Comparison of ENCODE assay signal across 21 cellular contexts in genomic region chr19:9958451-9958850, GRCh38. TPM values are rescaled to one million over a fixed set of nuclear protein-coding genes. Genes with fewer than 3 reads are reported as not detected.
DNase-seq lines count a peak whose midpoint lies in the region; ATAC-seq and TF ChIP-seq lines count a peak whose summit lies in the region.
"Had no signal": no experiment of that assay in that cellular context is flagged by ENCODE, and none has a peak within 500 bp of the region (broad histone marks: within the 10 kb centered on the region; RNA-seq: fewer than 3 reads in every experiment).

No MANE protein-coding gene starts in this region.

- no peak overlapping the region for H3K4me3 Mint-ChIP-seq in HFFc6
- no peak overlapping the region for H3K4me3 Mint-ChIP-seq in activated naive CD4-positive, alpha-beta T cell treated with anti-CD3 and anti-CD28 coated beads for 36 hours
- H3K4me3 Mint-ChIP-seq: natural killer cell had no signal

- H3K36me3 Mint-ChIP-seq in HFFc6 (ENCODE audit: low read depth), result no peaks in the 10 kb centered on the region
- no peaks in the 10 kb centered on the region for H3K36me3 Mint-ChIP-seq in activated naive CD4-positive, alpha-beta T cell treated with anti-CD3 and anti-CD28 coated beads for 36 hours (ENCODE audit: low read depth)
- H3K36me3 Mint-ChIP-seq: natural killer cell had no signal

- peaks cover 2% of the 10 kb centered on the region for H3K27me3 Mint-ChIP-seq in HFFc6 (ENCODE audit: insufficient read depth)
- peaks cover 16% of the 10 kb centered on the region for H3K27me3 Mint-ChIP-seq in activated naive CD4-positive, alpha-beta T cell treated with anti-CD3 and anti-CD28 coated beads for 36 hours (ENCODE audit: low read depth)

- H3K4me1 Mint-ChIP-seq in HFFc6 (ENCODE audit: low read depth), result peaks cover 20% of the 10 kb centered on the region
- no peaks in the 10 kb centered on the region for H3K4me1 Mint-ChIP-seq in activated naive CD4-positive, alpha-beta T cell treated with anti-CD3 and anti-CD28 coated beads for 36 hours (ENCODE audit: low read depth)
- H3K4me1 Mint-ChIP-seq: natural killer cell had no signal

- no peaks in the 10 kb centered on the region for H3K27me3 ChIP-seq in brain microvascular endothelial cell (replicated peaks)
- no peaks in the 10 kb centered on the region for H3K27me3 ChIP-seq in foreskin keratinocyte
- no peaks in the 10 kb centered on the region for H3K27me3 ChIP-seq in colonic mucosa
- H3K27me3 ChIP-seq: breast epithelium had no signal

- H3K4me1 ChIP-seq in foreskin keratinocyte (no peaks in the 10 kb centered on the region), mucosa of descending colon (ENCODE audit: low read depth) (no peaks in the 10 kb centered on the region), colonic mucosa (no peaks in the 10 kb centered on the region)
- H3K4me1 ChIP-seq: breast epithelium had no signal

- no peak for TF ChIP-seq CTCF in HFFc6 (IDR thresholded peaks at IDR 0.05)
- TF ChIP-seq CTCF in brain microvascular endothelial cell (IDR thresholded peaks at IDR 0.05; ENCODE audit: low read depth, low read length, missing control alignments), result no peak
- no peak for TF ChIP-seq CTCF in foreskin keratinocyte (conservative IDR thresholded peaks at IDR 0.05)
- no peak for TF ChIP-seq CTCF in mucosa of descending colon (IDR thresholded peaks at IDR 0.05)
- TF ChIP-seq CTCF in colonic mucosa (IDR thresholded peaks at IDR 0.05), result no peak

- ATAC-seq in foreskin keratinocyte, result no peak
- no peak for ATAC-seq in mucosa of descending colon
- ATAC-seq: natural killer cell; Right ventricle myocardium inferior; stimulated activated naive CD8-positive, alpha-beta T cell treated with anti-CD3 and anti-CD28 coated beads, Interleukin-15, Interleukin-2, amounts not matched to agents 100 U/mL and 50 U/mL, for 24 hours had no signal

- no peak overlapping the region for H3K9ac ChIP-seq in colonic mucosa (ENCODE audit: low read depth in 2 of 2, low read length in 2 of 2)

- CTCF ChIA-PET in activated naive CD4-positive, alpha-beta T cell treated with anti-CD3 and anti-CD28 coated beads for 36 hours (lab: Charles Lee), result interaction anchor here (0.7 to 1.1 kb wide), 2 partner anchors 28 to 69 kb away, joined by 4 read pairs; no protein-coding TSS in a partner anchor

- H3K27ac Mint-ChIP-seq in HFFc6, result peak overlapping the region; percentile 51; the same call in 1 of the 2 replicates
- no peak overlapping the region for H3K27ac Mint-ChIP-seq in activated naive CD4-positive, alpha-beta T cell treated with anti-CD3 and anti-CD28 coated beads for 36 hours
- H3K27ac Mint-ChIP-seq: natural killer cell had no signal

- intact Hi-C loops in mucosa of descending colon (cut with DNase I, micrococcal nuclease) (no loop called here), colonic mucosa (cut with DNase I) (no loop called here)
- intact Hi-C loops in activated naive CD4-positive, alpha-beta T cell treated with anti-CD3 and anti-CD28 coated beads for 36 hours (cut with micrococcal nuclease), result no loop called here

- H3K36me3 ChIP-seq in brain microvascular endothelial cell (replicated peaks), result no peaks in the 10 kb centered on the region
- H3K36me3 ChIP-seq in mucosa of descending colon (ENCODE audit: low read depth), result no peaks in the 10 kb centered on the region
- H3K36me3 ChIP-seq in colonic mucosa, result no peaks in the 10 kb centered on the region
- H3K36me3 ChIP-seq: breast epithelium had no signal

- H3K27ac ChIP-seq in brain microvascular endothelial cell (no peak overlapping the region), foreskin keratinocyte (no peak overlapping the region), colonic mucosa (no peak overlapping the region)
- H3K27ac ChIP-seq: breast epithelium had no signal

- H3K4me3 ChIP-seq in brain microvascular endothelial cell (ENCODE audit: low read depth, low read length), result no peak overlapping the region
- no peak overlapping the region for H3K4me3 ChIP-seq in mucosa of descending colon
- H3K4me3 ChIP-seq in colonic mucosa, result no peak overlapping the region
- H3K4me3 ChIP-seq: breast epithelium, MG63 had no signal

- in situ Hi-C loops in brain microvascular endothelial cell (cut with HindIII; ENCODE audit: low pct_ligation_motif_present, low sequenced_read_pairs), result no loop called here

- H3K9me3 Mint-ChIP-seq in HFFc6, result no peaks in the 10 kb centered on the region
- H3K9me3 Mint-ChIP-seq in activated naive CD4-positive, alpha-beta T cell treated with anti-CD3 and anti-CD28 coated beads for 36 hours, result no peaks in the 10 kb centered on the region
- H3K9me3 Mint-ChIP-seq: natural killer cell had no signal

- peak; percentile 90 for DNase-seq in AG08395 (ENCODE audit: low spot score)
- peak; percentile 97 for DNase-seq in HFFc6
- DNase-seq in brain microvascular endothelial cell, result peak; percentile 82
- peak; percentile 34 to 63 for DNase-seq in foreskin keratinocyte
- no peak for DNase-seq in mucosa of descending colon
- DNase-seq in T-helper 9 cell, result no peak
- no peak for DNase-seq in colonic mucosa
- DNase-seq in activated naive CD4-positive, alpha-beta T cell treated with anti-CD3 and anti-CD28 coated beads for 36 hours, result no peak
- DNase-seq: activated CD4-positive, alpha-beta T cell treated with anti-CD3 and anti-CD28 coated beads for 4 hours; COR-L47; effector CD8-positive, alpha-beta T cell; MG63; natural killer cell; NCI-H1694 treated with DMSO at 0.1 percent for 48 hours; NCI-H446 treated with DMSO at 0.1 percent for 48 hours; stimulated activated naive CD8-positive, alpha-beta T cell treated with anti-CD3 and anti-CD28 coated beads, Interleukin-15, Interleukin-2, amounts not matched to agents 100 U/mL and 50 U/mL, for 24 hours had no signal

- no peaks in the 10 kb centered on the region for H3K9me3 ChIP-seq in mucosa of descending colon
- H3K9me3 ChIP-seq in colonic mucosa, result no peaks in the 10 kb centered on the region
- H3K9me3 ChIP-seq: breast epithelium, MG63 had no signal

RNA-seq across cellular contexts. Expression of gene OLFM2, which starts 22.1 kb away (rescaled TPM):
- total RNA-seq in HFFc6 (2021; fragmentation: NEBNext Ultra II Directional; extraction: Animal tissue kit (Norgen Biotek cat#: 25700)), result 1 to 10 TPM; 1.9 to 7.0 (median 6.3) TPM
- total RNA-seq in foreskin keratinocyte (1.1 and 1.2 TPM in 2 replicates), mucosa of descending colon (1 to 10 TPM; 1.4 to 5.7 (median 1.9) TPM), colonic mucosa (1 to 10 TPM; 1.2 to 1.9 TPM)
- 1.5 TPM in 2 replicates for polyA plus RNA-seq in foreskin keratinocyte
- total RNA-seq in activated naive CD4-positive, alpha-beta T cell treated with anti-CD3 and anti-CD28 coated beads for 36 hours, result 1 to 10 TPM in 1 of 2 experiments, under 1 TPM in 1; 0.12 to 1.0 TPM

RNA-seq across cellular contexts. Expression of gene COL5A3, which starts 51.9 kb away (rescaled TPM):
- 1 to 10 TPM; 1.3 to 3.7 (median 1.4) TPM for total RNA-seq in HFFc6 (2021; fragmentation: NEBNext Ultra II Directional; extraction: Animal tissue kit (Norgen Biotek cat#: 25700))
- total RNA-seq in foreskin keratinocyte (1.8 and 5.0 TPM in 2 replicates), mucosa of descending colon (1 to 10 TPM; 1.9 to 7.2 (median 5.5) TPM), colonic mucosa (1 to 10 TPM; 2.4 to 5.5 TPM)
- polyA plus RNA-seq in foreskin keratinocyte, result 0.97 and 2.5 TPM in 2 replicates
- under 1 TPM in 1 of 2 experiments, not detected in 1; 0.05 TPM for total RNA-seq in activated naive CD4-positive, alpha-beta T cell treated with anti-CD3 and anti-CD28 coated beads for 36 hours
- total RNA-seq: G401, pulmonary artery endothelial cell had no signal

RNA-seq across cellular contexts. Expression of gene RDH8, which starts 54.8 kb away (rescaled TPM):
- total RNA-seq in HFFc6 (2021; fragmentation: NEBNext Ultra II Directional; extraction: Animal tissue kit (Norgen Biotek cat#: 25700)), result not detected
- total RNA-seq in foreskin keratinocyte, result not detected in 2 replicates
- polyA plus RNA-seq in foreskin keratinocyte, result not detected in 2 replicates
- not detected for total RNA-seq in mucosa of descending colon
- under 1 TPM in 1 of 2 donors, not detected in 1; 0.24 TPM for total RNA-seq in colonic mucosa
- not detected for total RNA-seq in activated naive CD4-positive, alpha-beta T cell treated with anti-CD3 and anti-CD28 coated beads for 36 hours
- total RNA-seq: breast epithelium, G401, lower leg skin, natural killer cell, pulmonary artery endothelial cell, Right ventricle myocardium inferior had no signal

Comparison
In these comparisons a context has a peak if more than half of its experiments do, and no peak if none do; other contexts are left out.
1. DNase-seq: peak in AG08395 (single experiment), HFFc6 (single experiment), brain microvascular endothelial cell (single experiment) and foreskin keratinocyte (2 of 2); none in mucosa of descending colon (0 of 3), T-helper 9 cell (single experiment), colonic mucosa (single experiment) and activated naive CD4-positive, alpha-beta T cell treated with anti-CD3 and anti-CD28 coated beads for 36 hours (single experiment).